Comparison of ENCODE assay signal across 8 cellular contexts in genomic region chr19:19138110-19138981, GRCh38. TPM values are rescaled to one million over a fixed set of nuclear protein-coding genes. Genes with fewer than 3 reads are reported as not detected.
DNase-seq lines count a peak whose midpoint lies in the region; ATAC-seq and TF ChIP-seq lines count a peak whose summit lies in the region.

Gene TMEM161A, minus strand, starts transcription at chr19:19138478. Its CDS starts 50 bp downstream, at chr19:19138428.

- peaks cover 3% of the 10 kb centered on the region for H4K20me1 ChIP-seq in H9 (ENCODE audit: control insufficient read depth, insufficient read depth, insufficient read length)

- H3K4me3 Mint-ChIP-seq in H9 (peak within 1 kb of the TSS; percentile 96 to 99), nephron (peak within 1 kb of the TSS; percentile 96 to 99 (median 99))

- H2AK5ac ChIP-seq in H9 (ENCODE audit: insufficient read length, low read length) = no peak within 1 kb of the TSS

- no peak within 1 kb of the TSS for H2BK20ac ChIP-seq in H9 (ENCODE audit: low read depth, low read length, poor library complexity, severe bottlenecking)

- no peak within 1 kb of the TSS for H3K18ac ChIP-seq in H9 (ENCODE audit: insufficient read length, low read depth, low read length)

- no peak within 1 kb of the TSS for H2BK120ac ChIP-seq in H9 (ENCODE audit: low read depth, low read length, poor library complexity, severe bottlenecking)

- no peak within 1 kb of the TSS for H3K14ac ChIP-seq in H9 (ENCODE audit: insufficient read depth, low read length)

- no peaks in the 10 kb centered on the region for H3K4me1 ChIP-seq in ES-I3 (ENCODE audit: insufficient read depth, low read length)
- H3K4me1 ChIP-seq in H9 (ENCODE audit: insufficient read depth, low read length) = no peaks in the 10 kb centered on the region

- peaks cover 14% of the 10 kb centered on the region for H3K23me2 ChIP-seq in H9 (ENCODE audit: insufficient read length, low read depth, low read length, poor library complexity, severe bottlenecking)

- WGBS in H9 (ENCODE audit: extremely low coverage, insufficient read length, low lambda C conversion rate) = no CpG with 5 or more reads among the region's 42 CpGs

- DNase-seq in H9 (peak; percentile 99), MG63 (peak; percentile 100), SHP77 (lab: John Stamatoyannopoulos, UW) (peak; percentile 95 to 96), fibroblast of the aortic adventitia (ENCODE audit: low read depth) (peak; percentile 99)
- DNase-seq in activated T-helper 9 cell treated with anti-CD3 and anti-CD28 coated beads, Interleukin-2, amount 50 U/mL, for 16 hours (ENCODE audit: low read depth) = peak; percentile 94
- peak; percentile 96 for DNase-seq in stimulated activated naive CD8-positive, alpha-beta T cell treated with anti-CD3 and anti-CD28 coated beads, Interleukin-15, Interleukin-2, amounts not matched to agents 100 U/mL and 50 U/mL, for 24 hours

- H3K9me3 Mint-ChIP-seq in H9 (peaks cover 0 to 3% of the 10 kb centered on the region in 2 experiments; a peak in 3 of 5 replicates), nephron (no peaks in the 10 kb centered on the region)

- H2BK12ac ChIP-seq in H9 (ENCODE audit: insufficient read length, low read depth, low read length) = no peak within 1 kb of the TSS

- H3T11ph ChIP-seq in H9 (ENCODE audit: low read length) = no peak within 1 kb of the TSS

- H3K4ac ChIP-seq in H9 (ENCODE audit: low read depth, low read length) = no peak within 1 kb of the TSS

- no peaks in the 10 kb centered on the region for H3K79me2 ChIP-seq in H9 (ENCODE audit: insufficient read depth, low read length)

- peak within 1 kb of the TSS; percentile 72 for H3K4me2 ChIP-seq in H9 (ENCODE audit: insufficient read depth, insufficient read length, low read length)

- H2BK5ac ChIP-seq in H9 (ENCODE audit: insufficient read length, low read length) = no peak within 1 kb of the TSS

- H4K91ac ChIP-seq in H9 (ENCODE audit: insufficient read length, low read depth, low read length) = no peak within 1 kb of the TSS

- no peak within 1 kb of the TSS for H3K23ac ChIP-seq in H9 (ENCODE audit: insufficient read length, low read depth, low read length)

- H4K5ac ChIP-seq in H9 (ENCODE audit: insufficient read length, low read depth, low read length) = no peak within 1 kb of the TSS

- H3K4me1 Mint-ChIP-seq in H9 = peaks cover 14 to 15% of the 10 kb centered on the region in 2 experiments
- peaks cover 14% of the 10 kb centered on the region for H3K4me1 Mint-ChIP-seq in nephron

- TF ChIP-seq CTCF in H9 (conservative IDR thresholded peaks at IDR 0.05) (no peak), fibroblast of the aortic adventitia (IDR thresholded peaks at IDR 0.05; ENCODE audit: insufficient read depth, low read length) (no peak), nephron (IDR thresholded peaks at IDR 0.05; ENCODE audit: unreplicated experiment in 3 of 3) (no peak)

- H3K27me3 ChIP-seq in H9 (ENCODE audit: insufficient read depth, low read length) (no peaks in the 10 kb centered on the region; the same call in 1 of the 2 replicates), MG63 (no peaks in the 10 kb centered on the region)

- H3K9me3 ChIP-seq in ES-I3 (ENCODE audit: control insufficient read depth, insufficient read depth, low read length) (no peaks in the 10 kb centered on the region), H9 (ENCODE audit: control insufficient read depth, low read depth, low read length) (no peaks in the 10 kb centered on the region), MG63 (no peaks in the 10 kb centered on the region)

- H3K27me3 Mint-ChIP-seq in H9 (ENCODE audit: low read depth) (peaks cover 41% of the 10 kb centered on the region), nephron (ENCODE audit: low read depth) (peaks cover 12% of the 10 kb centered on the region)

- H3K36me3 ChIP-seq in ES-I3 (ENCODE audit: insufficient read depth, low read length) (no peaks in the 10 kb centered on the region), MG63 (peaks cover 6% of the 10 kb centered on the region)

- no peak within 1 kb of the TSS for H4K8ac ChIP-seq in H9 (replicated peaks; ENCODE audit: insufficient read length, low read depth, low read length)

- H3K4me3 ChIP-seq in MG63 (peak within 1 kb of the TSS; percentile 86), fibroblast of the aortic adventitia (ENCODE audit: low read depth, low read length) (peak within 1 kb of the TSS; percentile 96)

- peak within 1 kb of the TSS; percentile 90 for H3K9ac ChIP-seq in ES-I3 (ENCODE audit: low read depth, low read length)
- H3K9ac ChIP-seq in H9 (ENCODE audit: extremely low read depth, insufficient read length, low read length) = peak within 1 kb of the TSS; percentile 43

- peak within 1 kb of the TSS in 2 of 3 experiments; percentile 95; a peak in 5 of 7 replicates for H3K27ac Mint-ChIP-seq in H9
- peak within 1 kb of the TSS; percentile 68 to 92 (median 79) for H3K27ac Mint-ChIP-seq in nephron

- no peak within 1 kb of the TSS; the same call in 1 of the 2 replicates for H2BK15ac ChIP-seq in H9 (ENCODE audit: low read depth, low read length)

- peak; percentile 100 for ATAC-seq in stimulated activated naive CD8-positive, alpha-beta T cell treated with anti-CD3 and anti-CD28 coated beads, Interleukin-15, Interleukin-2, amounts not matched to agents 100 U/mL and 50 U/mL, for 24 hours

- H3K27ac ChIP-seq in H9 (ENCODE audit: insufficient read length, low read depth, low read length) = no peak within 1 kb of the TSS

- H2AFZ ChIP-seq in H9 (ENCODE audit: low read length) = no peak within 1 kb of the TSS

- peaks cover 2 to 4% (median 3%) of the 10 kb centered on the region in 3 experiments; a peak in 6 of 7 replicates for H3K36me3 Mint-ChIP-seq in H9 (ENCODE audit: insufficient read depth in 1 of 3, low read depth in 3 of 3)
- no peaks in the 10 kb centered on the region for H3K36me3 Mint-ChIP-seq in nephron (ENCODE audit: low read depth)

- H3K79me1 ChIP-seq in H9 (ENCODE audit: insufficient read depth, low read depth, low read length, poor library complexity, severe bottlenecking) = no peaks in the 10 kb centered on the region

- no peak within 1 kb of the TSS for H3K56ac ChIP-seq in H9 (ENCODE audit: insufficient read length, low read depth, low read length)

RNA-seq across cellular contexts. Expression of gene TMEM161A, which starts in this region (rescaled TPM):
- 40.9 and 41.7 TPM in 2 replicates for total RNA-seq in H9 (2021)
- 33.2 and 64.3 TPM in 2 replicates for total RNA-seq in MG63 (2014; rRNA removed; shearing (Covaris generic); ENCODE audit: low replicate concordance)
- total RNA-seq in fibroblast of the aortic adventitia (ENCODE audit: low replicate concordance) = 6.7 and 9.3 TPM in 2 replicates
